ENCODE assay signal across 24 cellular contexts in the genomic region with DNA sequence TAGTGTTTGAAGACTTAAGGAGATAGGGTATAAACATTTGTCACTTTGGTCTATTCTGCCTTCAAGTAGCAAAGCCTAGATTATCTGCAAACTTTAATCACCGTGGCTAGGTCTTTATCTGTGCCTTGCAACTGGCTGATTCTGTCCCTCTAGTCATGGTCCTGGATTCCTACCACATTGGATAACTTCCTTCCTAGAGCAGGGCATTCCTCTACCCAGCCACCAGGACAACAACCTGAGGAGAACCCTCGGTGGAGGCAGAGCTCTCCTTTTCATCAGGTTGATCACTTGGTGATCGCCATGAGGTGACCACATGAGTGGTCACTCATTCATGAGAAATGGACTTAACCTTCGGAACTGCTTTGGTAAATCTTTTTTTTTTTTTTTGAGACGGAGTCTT. TPM values are rescaled to one million over a fixed set of nuclear protein-coding genes. Genes with fewer than 3 reads are reported as not detected.
A peak's percentile ranks its signal among the peaks of the same experiment; 100 is the strongest.
DNase-seq lines count a peak whose midpoint lies in the region; ATAC-seq, FAIRE-seq and TF ChIP-seq lines count a peak whose summit lies in the region.
"Had no signal": no experiment of that assay in that cellular context is flagged by ENCODE, and none has a peak within 500 bp of the region (broad histone marks: within the 10 kb centered on the region; RNA-seq: fewer than 3 reads in every experiment).

No MANE protein-coding gene starts in this region.

- no peak overlapping the region for H2AFZ ChIP-seq in HepG2 (ENCODE audit: low read length)

- no peak for FAIRE-seq in HepG2 (lab: Jason Lieb, UNC)
- FAIRE-seq in urothelium cell line (lab: Jason Lieb, UNC) = peak; percentile 23
- FAIRE-seq: A204.1, GM12891, GM18507 had no signal

- no peaks in the 10 kb centered on the region for H3K79me1 ChIP-seq in mesendoderm (ENCODE audit: low read length)

- H3K4me2 ChIP-seq in HepG2 (ENCODE audit: low read depth, low read length) = no peak overlapping the region
- H3K4me2 ChIP-seq in mesendoderm (ENCODE audit: low read length) = no peak overlapping the region

- ATAC-seq in HepG2 (peak; percentile 60; the same call in 2 of the 3 replicates), right lobe of liver (no peak)
- ATAC-seq: HCT116 had no signal

- H3K79me2 ChIP-seq in HepG2 (ENCODE audit: insufficient read depth, low read length) = no peaks in the 10 kb centered on the region
- no peaks in the 10 kb centered on the region for H3K79me2 ChIP-seq in mesendoderm (ENCODE audit: control insufficient read depth, insufficient read depth, low read length)

- H3K18ac ChIP-seq in mesendoderm (ENCODE audit: low read length) = no peak overlapping the region

- H4K5ac ChIP-seq in mesendoderm (ENCODE audit: low read length) = no peak overlapping the region

- no peak for TF ChIP-seq POLR2A in HepG2 (IDR thresholded peaks at IDR 0.05; ENCODE audit: insufficient read depth in 1 of 2, low read depth in 2 of 2, low read length in 2 of 2)
- no peak for TF ChIP-seq POLR2A in right lobe of liver (IDR thresholded peaks at IDR 0.05)
- no peak for TF ChIP-seq POLR2A in spleen (IDR thresholded peaks at IDR 0.05)

- H3K4me1 ChIP-seq in HepG2 (ENCODE audit: insufficient read depth, low read length) (no peaks in the 10 kb centered on the region), right lobe of liver (no peaks in the 10 kb centered on the region), mesendoderm (ENCODE audit: control insufficient read depth, low read depth, low read length) (no peaks in the 10 kb centered on the region), spleen (no peaks in the 10 kb centered on the region)

- no peak overlapping the region for H3K23ac ChIP-seq in mesendoderm (ENCODE audit: low read length)

- DNase-seq in HepG2 (ENCODE audit: low spot score) (no peak), right lobe of liver (no peak), epithelial cell of proximal tubule (ENCODE audit: low read depth) (peak; percentile 20), mesendoderm (peak; percentile 77), urothelium cell line (ENCODE audit: low spot score) (no peak), AG08396 (ENCODE audit: low spot score) (no peak), spleen (no peak), UCSD-AML1 (lab: John Stamatoyannopoulos, UW; ENCODE audit: unreplicated experiment) (no peak)
- DNase-seq: AML-193; C1 segment of cervical spinal cord; Calu3; CD4-positive, alpha-beta memory T cell; COR-L47; DMS53; DMS79 treated with DMSO at 0.1 percent for 48 hours; GF-D8; GOT3; H7 had no signal

- WGBS in HepG2 (ENCODE audit: low lambda C conversion rate) = 43% methylated on average over 5 of the region's 5 CpGs
- 72% methylated on average over 5 of the region's 5 CpGs for WGBS in right lobe of liver (ENCODE audit: insufficient coverage, low coverage, low lambda C conversion rate, missing lambda C conversion rate)
- WGBS in mesendoderm (ENCODE audit: extremely low coverage, insufficient coverage, low lambda C conversion rate) = no CpG with 5 or more reads among the region's 5 CpGs
- WGBS in spleen, 5 donors = 76 to 89% (median 82%) methylated on average over 5 of the region's 5 CpGs

- in situ Hi-C loops in HepG2 (cut with HindIII; ENCODE audit: extremely low pct_ligation_motif_present, low pct_unique_long_range_greater_than_20kb) = no loop called here

- POLR2A ChIA-PET in HepG2 (lab: Yijun Ruan, JAX) = no interaction called here

- no peaks in the 10 kb centered on the region for H4K20me1 ChIP-seq in HepG2 (ENCODE audit: insufficient read depth, low read length)

- H3K4me3 ChIP-seq in HepG2 (replicated peaks in 1 of 3; ENCODE audit: insufficient read depth in 1 of 3, low read depth in 2 of 3, low read length in 3 of 3) = no peak overlapping the region
- H3K4me3 ChIP-seq in right lobe of liver = no peak overlapping the region
- H3K4me3 ChIP-seq in epithelial cell of proximal tubule (ENCODE audit: low read depth, low read length) = no peak overlapping the region
- no peak overlapping the region for H3K4me3 ChIP-seq in mesendoderm (ENCODE audit: low read length)
- no peak overlapping the region for H3K4me3 ChIP-seq in spleen

- TF ChIP-seq CTCF in HepG2 (CRISPR knock-in tag; IDR thresholded peaks at IDR 0.05) = no peak
- TF ChIP-seq CTCF in right lobe of liver (IDR thresholded peaks at IDR 0.05) = no peak
- peak; percentile 24 for TF ChIP-seq CTCF in epithelial cell of proximal tubule (conservative IDR thresholded peaks at IDR 0.05; ENCODE audit: low read depth, low read length)
- TF ChIP-seq CTCF in spleen (IDR thresholded peaks at IDR 0.05 in 8 of 11, conservative IDR thresholded peaks at IDR 0.05 in 3 of 11) = no peak

- H3K9ac ChIP-seq in HepG2 (ENCODE audit: insufficient read depth, low read depth, low read length) (no peak overlapping the region), mesendoderm (ENCODE audit: low read length) (no peak overlapping the region)

- H3K4ac ChIP-seq in mesendoderm (ENCODE audit: low read depth, low read length) = no peak overlapping the region

- intact Hi-C loops in HepG2 (cut with micrococcal nuclease; ENCODE audit: unreplicated experiment) = no loop called here
- intact Hi-C loops in right lobe of liver (cut with DNase I) = no loop called here
- intact Hi-C loops in spleen (cut with DNase I; ENCODE audit: low total_unique reads) = no loop called here

- H3K27ac ChIP-seq in HepG2 (ENCODE audit: extremely low read length, insufficient read depth, low read length) (no peak overlapping the region), right lobe of liver (no peak overlapping the region), mesendoderm (ENCODE audit: low read depth, low read length) (no peak overlapping the region), spleen (no peak overlapping the region)
- H3K27ac ChIP-seq: 22Rv1 had no signal

- H2BK15ac ChIP-seq in mesendoderm (replicated peaks; ENCODE audit: low read depth) = no peak overlapping the region

- no peak overlapping the region for H4K8ac ChIP-seq in mesendoderm (ENCODE audit: low read depth, low read length)

- no peak overlapping the region for H3K56ac ChIP-seq in mesendoderm (ENCODE audit: low read length)

- H2BK120ac ChIP-seq in mesendoderm (ENCODE audit: low read depth, low read length) = no peak overlapping the region

- H3K27me3 ChIP-seq in HepG2 (ENCODE audit: control insufficient read depth in 1 of 2, insufficient read depth in 2 of 2, low read length in 2 of 2) (no peaks in the 10 kb centered on the region), right lobe of liver (no peaks in the 10 kb centered on the region), mesendoderm (ENCODE audit: insufficient read depth, low read length, poor library complexity) (no peaks in the 10 kb centered on the region), spleen (replicated peaks in 1 of 7) (no peaks in the 10 kb centered on the region)

- H2BK5ac ChIP-seq in mesendoderm (ENCODE audit: low read length) = no peak overlapping the region

- BruUV-seq in HepG2 (replicated peaks; lab: Mats Ljungman, UMichigan) = no TSS peak

- no peaks in the 10 kb centered on the region for H3K9me3 ChIP-seq in HepG2 (ENCODE audit: low read length)
- no peaks in the 10 kb centered on the region for H3K9me3 ChIP-seq in right lobe of liver
- H3K9me3 ChIP-seq in spleen = peaks cover 0 to 4% (median 0%) of the 10 kb centered on the region in 8 donors

- TF ChIP-seq RAD21 in HepG2 (CRISPR knock-in tag; IDR thresholded peaks at IDR 0.05) = no peak

- no peak overlapping the region for H2AK5ac ChIP-seq in mesendoderm (ENCODE audit: low read length)

- TF ChIP-seq EP300 in HepG2 (IDR thresholded peaks at IDR 0.05; ENCODE audit: low read depth in 2 of 2, low read length in 2 of 2) = no peak
- TF ChIP-seq EP300 in HepG2 (CRISPR knock-in tag; IDR thresholded peaks at IDR 0.05; ENCODE audit: borderline replicate concordance) = no peak

- CTCF ChIA-PET in HepG2 (lab: Yijun Ruan, JAX; ENCODE audit: low intra/inter-chr PET ratio, low total read pairs) = no interaction called here

- H3K36me3 ChIP-seq in HepG2 (replicated peaks in 1 of 2; ENCODE audit: control insufficient read depth in 1 of 2, insufficient read depth in 2 of 2, low read length in 2 of 2) (no peaks in the 10 kb centered on the region), right lobe of liver (no peaks in the 10 kb centered on the region), mesendoderm (ENCODE audit: control insufficient read depth, insufficient read depth, low read length) (no peaks in the 10 kb centered on the region), spleen (no peaks in the 10 kb centered on the region)

TF ChIP-seq in HepG2, 621 proteins besides CTCF, POLR2A, EP300 and RAD21 (continues in another document):
- TF ChIP-seq GATAD1 (CRISPR knock-in tag; IDR thresholded peaks at IDR 0.05) (no peak), MAZ (IDR thresholded peaks at IDR 0.05; ENCODE audit: borderline replicate concordance, low read depth, low read length) (no peak), MAZ (CRISPR knock-in tag; IDR thresholded peaks at IDR 0.05; ENCODE audit: low read depth) (no peak), ZZZ3 (CRISPR knock-in tag; IDR thresholded peaks at IDR 0.05; ENCODE audit: borderline replicate concordance) (no peak)

RNA-seq across cellular contexts. Expression of gene PTPRM, which starts 25.3 kb away (rescaled TPM):
- total RNA-seq in HepG2 (2016; rRNA removed; fragmentation: Illumina TruSeq; extraction: Trizol) (6.5 and 12.6 TPM in 2 replicates), right lobe of liver (10 to 100 TPM; 15.1 to 45.7 (median 26.5) TPM), epithelial cell of proximal tubule (28.5 and 63.2 TPM in 2 replicates), spleen (10 to 100 TPM; 44.2 to 97.8 (median 69.9) TPM)
- total RNA-seq in HepG2 (2016; cell fraction: cytosol; rRNA removed; fragmentation: Illumina TruSeq; extraction: Trizol; ENCODE audit: low read depth) = 9.3 and 11.1 TPM in 2 replicates
- 5.1 and 13.5 TPM in 2 replicates for total RNA-seq in HepG2 (2016; cell fraction: insoluble cytoplasmic fraction; rRNA removed; fragmentation: Illumina TruSeq; extraction: Trizol)
- total RNA-seq in HepG2 (2016; cell fraction: membrane; rRNA removed; fragmentation: Illumina TruSeq; extraction: Trizol) = 4.9 and 6.3 TPM in 2 replicates
- total RNA-seq in HepG2 (2016; cell fraction: nucleus; rRNA removed; fragmentation: Illumina TruSeq; extraction: Trizol) = 30.4 and 32.6 TPM in 2 replicates
- polyA plus RNA-seq in HepG2 (2011; rRNA removed) (97.3 and 108 TPM in 2 replicates), spleen (10 to 100 TPM; 23.5 to 28.3 (median 24.1) TPM)
- 55.8 and 58.3 TPM in 2 replicates for polyA plus RNA-seq in HepG2 (2011; cell fraction: cytosol; rRNA removed)
- polyA plus RNA-seq in HepG2 (2011; cell fraction: nucleus; rRNA removed) = 337 and 404 TPM in 2 replicates
- 24.9 and 30.6 TPM in 2 replicates for polyA plus RNA-seq in HepG2 (2012)
- polyA plus RNA-seq in HepG2 (2016; cell fraction: cytosol; fragmentation: Illumina TruSeq; extraction: Trizol; ENCODE audit: low read depth) = 0.53 and 0.66 TPM in 2 replicates
- 6.8 and 6.9 TPM in 2 replicates for polyA plus RNA-seq in HepG2 (2016; cell fraction: insoluble cytoplasmic fraction; fragmentation: Illumina TruSeq; extraction: Trizol; ENCODE audit: low read depth)
- polyA plus RNA-seq in HepG2 (2016; cell fraction: membrane; fragmentation: Illumina TruSeq; extraction: Trizol; ENCODE audit: low read depth) = 2.4 and 2.8 TPM in 2 replicates
- 39.2 and 53.1 TPM in 2 replicates for polyA plus RNA-seq in HepG2 (2016; cell fraction: nucleus; fragmentation: Illumina TruSeq; extraction: Trizol; ENCODE audit: insufficient read depth, low read depth)
- polyA minus RNA-seq in HepG2 (2011; rRNA and poly(A)+ RNA removed; ENCODE audit: low replicate concordance) = 49.0 and 70.1 TPM in 2 replicates
- polyA minus RNA-seq in HepG2 (2011; cell fraction: cytosol; rRNA and poly(A)+ RNA removed) = 21.5 and 29.5 TPM in 2 replicates
- 292 and 299 TPM in 2 replicates for polyA minus RNA-seq in HepG2 (2011; cell fraction: nucleus; rRNA and poly(A)+ RNA removed)
- polyA plus RNA-seq in mesendoderm (2013, experiment 1 of 2) = 11.5 TPM
- 10.8 TPM for polyA plus RNA-seq in mesendoderm (2013, experiment 2 of 2)
- total RNA-seq: G401 had no signal

Comparison
In these comparisons a context has a peak if more than half of its experiments do, and no peak if none do; other contexts are left out.
1. DNase-seq: peak in epithelial cell of proximal tubule (single experiment) and mesendoderm (single experiment); none in HepG2 (single experiment), right lobe of liver (0 of 3), urothelium cell line (single experiment), AG08396 (single experiment), spleen (single experiment) and UCSD-AML1 (single experiment).